In genomic region chr19:19234220-19234816, GRCh38 we compare ENCODE assay signal across 2 cellular contexts.
TF ChIP-seq lines count a peak whose summit lies in the region.

No MANE protein-coding gene starts in this region.

TF ChIP-seq in HEK293, 187 proteins besides CTCF, POLR2A, EP300 and RAD21:
- TF ChIP-seq ZNF791 (tag by site-specific recombination; IDR thresholded peaks at IDR 0.05) (no peak), SCRT2 (tag by site-specific recombination; IDR thresholded peaks at IDR 0.05) (no peak), SETDB1 (IDR thresholded peaks at IDR 0.05; ENCODE audit: insufficient read length, low read length) (peak; percentile 74)

TF ChIP-seq in K562, 482 proteins besides CTCF, POLR2A, EP300 and RAD21:
- peak; percentile 98 for TF ChIP-seq ZNF354B (CRISPR knock-in tag; IDR thresholded peaks at IDR 0.05)
- TF ChIP-seq RBM25 (IDR thresholded peaks at IDR 0.05; ENCODE audit: low read depth, low read length, severe bottlenecking): peak; percentile 66
- TF ChIP-seq ASH1L (IDR thresholded peaks at IDR 0.05; ENCODE audit: borderline replicate concordance, low read depth, partially characterized antibody): no peak
- no peak for TF ChIP-seq PHTF2 (CRISPR knock-in tag; IDR thresholded peaks at IDR 0.05)
- no peak for TF ChIP-seq RREB1 (CRISPR knock-in tag; IDR thresholded peaks at IDR 0.05)
- TF ChIP-seq C11orf30 (IDR thresholded peaks at IDR 0.05; ENCODE audit: low read depth): no peak
- peak in 1 of 2 experiments; percentile 56; a peak in 1 of 3 replicates for TF ChIP-seq CBX3 (IDR thresholded peaks at IDR 0.05; ENCODE audit: borderline replicate concordance in 1 of 2, low read length in 2 of 2)
- no peak for TF ChIP-seq POLR2AphosphoS5 (IDR thresholded peaks at IDR 0.05; ENCODE audit: control insufficient read depth, insufficient read depth, low read depth, low read length)
- no peak for TF ChIP-seq ZNF133 (CRISPR knock-in tag; IDR thresholded peaks at IDR 0.05)
- no peak for TF ChIP-seq RFX7 (CRISPR knock-in tag; IDR thresholded peaks at IDR 0.05)
- TF ChIP-seq SMAD1 (IDR thresholded peaks at IDR 0.05; ENCODE audit: low read depth, low read length, partially characterized antibody): no peak
- TF ChIP-seq ZNF507 (tag; conservative IDR thresholded peaks at IDR 0.05): peak; percentile 100
